In genomic region chr11:17257200-17257599, GRCh38 we compare ENCODE assay signal across 13 cellular contexts. TPM values are rescaled to one million over a fixed set of nuclear protein-coding genes. Genes with fewer than 3 reads are reported as not detected.
A peak's percentile ranks its signal among the peaks of the same experiment; 100 is the strongest.
DNase-seq lines count a peak whose midpoint lies in the region; ATAC-seq and TF ChIP-seq lines count a peak whose summit lies in the region.
"Had no signal": no experiment of that assay in that cellular context is flagged by ENCODE, and none has a peak within 500 bp of the region (broad histone marks: within the 10 kb centered on the region; RNA-seq: fewer than 3 reads in every experiment).

No MANE protein-coding gene starts in this region.

- H3K9me3 ChIP-seq in spleen = no peaks in the 10 kb centered on the region
- no peaks in the 10 kb centered on the region for H3K9me3 ChIP-seq in neuronal stem cell (replicated peaks in 1 of 2; ENCODE audit: control insufficient read depth in 2 of 2, insufficient read depth in 1 of 2, low read depth in 1 of 2, low read length in 2 of 2)
- H3K9me3 ChIP-seq: pancreas had no signal

- H3K4me3 Mint-ChIP-seq in activated CD4-positive, alpha-beta T cell treated with anti-CD3 and anti-CD28 coated beads for 36 hours = no peak overlapping the region
- H3K4me3 Mint-ChIP-seq: memory B cell had no signal

- H3K9me3 Mint-ChIP-seq in activated CD4-positive, alpha-beta T cell treated with anti-CD3 and anti-CD28 coated beads for 36 hours (ENCODE audit: low read depth) = no peaks in the 10 kb centered on the region
- H3K9me3 Mint-ChIP-seq: memory B cell had no signal

- CTCF ChIA-PET in activated CD4-positive, alpha-beta T cell treated with anti-CD3 and anti-CD28 coated beads for 36 hours (lab: Charles Lee) = interaction anchor here (0.8 to 1.9 kb wide), 3 partner anchors 12 to 27 kb away, joined by 3 to 4 read pairs (median 3); no protein-coding TSS in a partner anchor
- CTCF ChIA-PET in RWPE1 (lab: Yijun Ruan, JAX) = interaction anchor here (0.6 kb wide), 1 partner anchor 10 kb away, joined by 6 read pairs; no protein-coding TSS in a partner anchor

- no peak overlapping the region for H2BK120ac ChIP-seq in neuronal stem cell (ENCODE audit: low read depth, low read length)

- no peak for TF ChIP-seq CTCF in RWPE1 (conservative IDR thresholded peaks at IDR 0.05; ENCODE audit: low read depth)
- TF ChIP-seq CTCF in spleen (IDR thresholded peaks at IDR 0.05 in 8 of 11, conservative IDR thresholded peaks at IDR 0.05 in 3 of 11) = no peak

- no peak overlapping the region for H3K9ac ChIP-seq in neuronal stem cell (ENCODE audit: low read depth, low read length, poor library complexity)

- H2AK5ac ChIP-seq in neuronal stem cell (ENCODE audit: low read depth, low read length) = no peak overlapping the region

- H3K4me2 ChIP-seq in neuronal stem cell (ENCODE audit: insufficient read depth, low read length, poor library complexity, severe bottlenecking) = no peak overlapping the region

- DNase-seq in activated CD4-positive, alpha-beta T cell treated with anti-CD3 and anti-CD28 coated beads for 36 hours = no peak
- DNase-seq in activated CD4-positive, alpha-beta T cell treated with anti-CD3 and anti-CD28 coated beads, Interleukin-2, amount 50 U/mL, for 4 hours = no peak
- DNase-seq in RWPE1 (ENCODE audit: low spot score) (no peak), fibroblast of gingiva (ENCODE audit: low read depth) (peak; percentile 52), spleen (no peak), neuronal stem cell (ENCODE audit: low spot score) (no peak), NCI-H345 (lab: John Stamatoyannopoulos, UW) (no peak)
- DNase-seq: activated CD4-positive, CD25-positive, alpha-beta regulatory T cell treated with anti-CD3 and anti-CD28 coated beads, Interleukin-2, amount 50 U/mL, for 72 hours; NCI-H1436; NCI-H526; pancreas had no signal

- H3K27ac ChIP-seq in RWPE1 (peak overlapping the region; percentile 85), spleen (peak overlapping the region in 7 of 8 donors; percentile 48 to 76 (median 63)), neuronal stem cell (replicated peaks; ENCODE audit: low read length) (no peak overlapping the region)
- H3K27ac ChIP-seq: pancreas had no signal

- H3K36me3 ChIP-seq in spleen = no peaks in the 10 kb centered on the region
- H3K36me3 ChIP-seq in neuronal stem cell (replicated peaks in 1 of 2; ENCODE audit: control insufficient read depth in 2 of 2, insufficient read depth in 2 of 2, low read length in 2 of 2) = no peaks in the 10 kb centered on the region
- H3K36me3 ChIP-seq: pancreas had no signal

- POLR2A ChIA-PET in activated CD4-positive, alpha-beta T cell treated with anti-CD3 and anti-CD28 coated beads for 36 hours (lab: Charles Lee) = no interaction called here
- POLR2A ChIA-PET in RWPE1 (lab: Yijun Ruan, JAX; ENCODE audit: low non-redundant PET) = no interaction called here

- H3K79me1 ChIP-seq in neuronal stem cell (ENCODE audit: low read depth, low read length) = no peaks in the 10 kb centered on the region

- ATAC-seq in activated CD4-positive, alpha-beta T cell treated with anti-CD3 and anti-CD28 coated beads for 36 hours = peak; percentile 36
- ATAC-seq in GM18868 (IDR thresholded peaks at IDR 0.05; ENCODE audit: unreplicated experiment) = no peak

- H3K4me3 ChIP-seq in spleen (no peak overlapping the region), neuronal stem cell (ENCODE audit: low read length in 2 of 2) (no peak overlapping the region)
- H3K4me3 ChIP-seq: pancreas had no signal

- WGBS in spleen, 5 donors = 71 to 90% (median 80%) methylated on average over 1 of the region's 1 CpG
- no CpG with 5 or more reads among the region's 1 CpG for WGBS in neuronal stem cell (ENCODE audit: extremely low coverage in 2 of 2, insufficient read length in 2 of 2, insufficient replicate concordance in 1 of 2), 2 donors

- H3K4me1 ChIP-seq in spleen (no peaks in the 10 kb centered on the region), neuronal stem cell (ENCODE audit: control insufficient read depth in 2 of 2, insufficient read depth in 1 of 2, low read depth in 1 of 2, low read length in 2 of 2) (no peaks in the 10 kb centered on the region)
- H3K4me1 ChIP-seq: pancreas had no signal

- no peaks in the 10 kb centered on the region for H3K36me3 Mint-ChIP-seq in activated CD4-positive, alpha-beta T cell treated with anti-CD3 and anti-CD28 coated beads for 36 hours (ENCODE audit: low read depth)
- H3K36me3 Mint-ChIP-seq: memory B cell had no signal

- H3K27me3 ChIP-seq in spleen (replicated peaks in 1 of 7) (no peaks in the 10 kb centered on the region), neuronal stem cell (ENCODE audit: control insufficient read depth in 3 of 3, insufficient read depth in 3 of 3, low read depth in 1 of 3, low read length in 3 of 3) (peaks cover 0 to 5% (median 0%) of the 10 kb centered on the region in 3 experiments)
- H3K27me3 ChIP-seq: pancreas had no signal

- no peak overlapping the region for H3K18ac ChIP-seq in neuronal stem cell (ENCODE audit: low read length)

- no peak overlapping the region for H2BK12ac ChIP-seq in neuronal stem cell (ENCODE audit: low read length)

- H3K14ac ChIP-seq in neuronal stem cell (ENCODE audit: low read length) = no peak overlapping the region

- H3K27ac Mint-ChIP-seq in activated CD4-positive, alpha-beta T cell treated with anti-CD3 and anti-CD28 coated beads for 36 hours = no peak overlapping the region
- H3K27ac Mint-ChIP-seq: memory B cell had no signal

- peaks cover 1% of the 10 kb centered on the region for H3K27me3 Mint-ChIP-seq in activated CD4-positive, alpha-beta T cell treated with anti-CD3 and anti-CD28 coated beads for 36 hours

- no peak overlapping the region for H4K91ac ChIP-seq in neuronal stem cell (ENCODE audit: low read depth, low read length, poor library complexity)

- no peak overlapping the region for H4K8ac ChIP-seq in neuronal stem cell (ENCODE audit: low read depth, low read length)

- no peak overlapping the region for H3K23ac ChIP-seq in neuronal stem cell (ENCODE audit: low read depth, low read length, poor library complexity)

- no peak overlapping the region for H2BK5ac ChIP-seq in neuronal stem cell (ENCODE audit: low read length)

- H2BK15ac ChIP-seq in neuronal stem cell (ENCODE audit: low read length) = no peak overlapping the region

- H3K4ac ChIP-seq in neuronal stem cell (ENCODE audit: low read length) = no peak overlapping the region

- intact Hi-C loops in activated CD4-positive, alpha-beta T cell treated with anti-CD3 and anti-CD28 coated beads for 36 hours (cut with DNase I, micrococcal nuclease) = loop anchor here in 1 of 2 experiments (2.0 kb wide), 1 partner anchor 40 kb away; no protein-coding TSS in a partner anchor
- intact Hi-C loops in spleen (cut with DNase I; ENCODE audit: low total_unique reads) = no loop called here

- no peak for TF ChIP-seq POLR2A in spleen (IDR thresholded peaks at IDR 0.05)

- H2AFZ ChIP-seq in neuronal stem cell (ENCODE audit: low read length) = no peak overlapping the region

- peaks cover 19% of the 10 kb centered on the region for H3K4me1 Mint-ChIP-seq in activated CD4-positive, alpha-beta T cell treated with anti-CD3 and anti-CD28 coated beads for 36 hours
- H3K4me1 Mint-ChIP-seq: memory B cell had no signal

RNA-seq across cellular contexts. Expression of gene NUCB2, which starts 19.3 kb away (rescaled TPM):
- 10 to 100 TPM; 45.0 to 59.9 TPM for total RNA-seq in activated CD4-positive, alpha-beta T cell treated with anti-CD3 and anti-CD28 coated beads for 36 hours
- 10 to 100 TPM; 39.2 to 60.2 (median 51.9) TPM for total RNA-seq in spleen
- 10 to 100 TPM; 15.6 to 33.1 (median 20.9) TPM for polyA plus RNA-seq in spleen
- polyA plus RNA-seq in neuronal stem cell (2013, experiment 1 of 2) = 92.6 TPM
- 91.6 TPM for polyA plus RNA-seq in neuronal stem cell (2013, experiment 2 of 2)

RNA-seq across cellular contexts. Expression of gene PIK3C2A, which starts 49.4 kb away (rescaled TPM):
- 10 to 100 TPM; 23.3 to 27.3 TPM for total RNA-seq in activated CD4-positive, alpha-beta T cell treated with anti-CD3 and anti-CD28 coated beads for 36 hours
- 10 to 100 TPM; 45.2 to 79.3 (median 69.8) TPM for total RNA-seq in spleen
- polyA plus RNA-seq in spleen = 1 to 10 TPM; 6.1 to 8.9 (median 6.1) TPM
- 31.2 TPM for polyA plus RNA-seq in neuronal stem cell (2013, experiment 1 of 2)
- 32.8 TPM for polyA plus RNA-seq in neuronal stem cell (2013, experiment 2 of 2)
